17 cellular contexts compared by ENCODE assay signal in genomic region chr9:95305770-95306492, GRCh38. TPM values are rescaled to one million over a fixed set of nuclear protein-coding genes. Genes with fewer than 3 reads are reported as not detected.
DNase-seq lines count a peak whose midpoint lies in the region; FAIRE-seq and TF ChIP-seq lines count a peak whose summit lies in the region.
"Had no signal": no experiment of that assay in that cellular context is flagged by ENCODE, and none has a peak within 500 bp of the region (broad histone marks: within the 10 kb centered on the region; RNA-seq: fewer than 3 reads in every experiment).

No MANE protein-coding gene starts in this region.

- DNase-seq in A172 (ENCODE audit: low spot score) (peak; percentile 37), H54 (ENCODE audit: insufficient read length, low spot score) (no peak), foreskin melanocyte (peak; percentile 77), cerebellum (ENCODE audit: low spot score) (no peak), tibial artery (no peak), HPDE6-E6E7 (ENCODE audit: extremely low spot score) (no peak), testis (no peak)
- DNase-seq: ACHN; activated CD8-positive, alpha-beta T cell treated with anti-CD3 and anti-CD28 coated beads for 36 hours; amniotic stem cell; hypothalamus; Kasumi-1; NCI-H187; NCI-H510A; stimulated activated naive B cell treated with anti-CD40 and anti-IgM and Interleukin-4, amounts not matched to agents 10 μg/mL and 1 μg/mL and 100 μg/mL, for 72 hours had no signal

- 93 to 96% methylated on average over 3 of the region's 3 CpGs for WGBS in testis, 2 donors

- TF ChIP-seq CTCF in VCaP (conservative IDR thresholded peaks at IDR 0.05) (no peak), tibial artery (IDR thresholded peaks at IDR 0.05) (no peak), testis (IDR thresholded peaks at IDR 0.05) (no peak)

- H3K36me3 ChIP-seq in tibial artery, result no peaks in the 10 kb centered on the region
- no peaks in the 10 kb centered on the region for H3K36me3 ChIP-seq in testis (ENCODE audit: low read depth, missing control alignments)

- intact Hi-C loops in tibial artery (cut with DNase I; ENCODE audit: low total_unique reads), result no loop called here
- intact Hi-C loops in testis (cut with DNase I; ENCODE audit: low total_unique reads), result no loop called here

- peak; percentile 91 for FAIRE-seq in H54 (lab: Jason Lieb, UNC)
- FAIRE-seq: TTC549 had no signal

- H3K4me1 ChIP-seq in tibial artery, result no peaks in the 10 kb centered on the region
- H3K4me1 ChIP-seq in testis, result no peaks in the 10 kb centered on the region

- H3K27me3 ChIP-seq in tibial artery (no peaks in the 10 kb centered on the region), testis (no peaks in the 10 kb centered on the region)

- H3K4me3 ChIP-seq in tibial artery, result no peak overlapping the region
- H3K4me3 ChIP-seq in testis, result no peak overlapping the region

- H3K9me3 ChIP-seq in tibial artery (no peaks in the 10 kb centered on the region), testis (no peaks in the 10 kb centered on the region)

- TF ChIP-seq POLR2A in H54 (IDR thresholded peaks at IDR 0.05; ENCODE audit: low read depth, low read length), result no peak
- no peak for TF ChIP-seq POLR2A in testis (IDR thresholded peaks at IDR 0.05)

- H3K27ac ChIP-seq in VCaP, result peak overlapping the region; percentile 54
- H3K27ac ChIP-seq in tibial artery, result no peak overlapping the region
- H3K27ac ChIP-seq in testis, result no peak overlapping the region

RNA-seq across cellular contexts. Expression of gene FANCC, which starts 11.6 kb away (rescaled TPM):
- total RNA-seq in A172 (2014; rRNA removed; shearing (Covaris generic)), result 13.4 and 18.2 TPM in 2 replicates
- total RNA-seq in cerebellum, result 27.0 TPM
- 10 to 100 TPM; 35.1 to 38.5 TPM for total RNA-seq in testis
- 30.7 TPM for polyA plus RNA-seq in testis (ENCODE audit: insufficient read depth, low read depth, low replicate concordance)

Comparison
In these comparisons a context has a peak if more than half of its experiments do, and no peak if none do; other contexts are left out.
1. DNase-seq: peak in A172 (single experiment) and foreskin melanocyte (single experiment); none in H54 (single experiment), cerebellum (single experiment), tibial artery (0 of 2), HPDE6-E6E7 (single experiment) and testis (single experiment).